8 cellular contexts compared by ENCODE assay signal in the genomic region with DNA sequence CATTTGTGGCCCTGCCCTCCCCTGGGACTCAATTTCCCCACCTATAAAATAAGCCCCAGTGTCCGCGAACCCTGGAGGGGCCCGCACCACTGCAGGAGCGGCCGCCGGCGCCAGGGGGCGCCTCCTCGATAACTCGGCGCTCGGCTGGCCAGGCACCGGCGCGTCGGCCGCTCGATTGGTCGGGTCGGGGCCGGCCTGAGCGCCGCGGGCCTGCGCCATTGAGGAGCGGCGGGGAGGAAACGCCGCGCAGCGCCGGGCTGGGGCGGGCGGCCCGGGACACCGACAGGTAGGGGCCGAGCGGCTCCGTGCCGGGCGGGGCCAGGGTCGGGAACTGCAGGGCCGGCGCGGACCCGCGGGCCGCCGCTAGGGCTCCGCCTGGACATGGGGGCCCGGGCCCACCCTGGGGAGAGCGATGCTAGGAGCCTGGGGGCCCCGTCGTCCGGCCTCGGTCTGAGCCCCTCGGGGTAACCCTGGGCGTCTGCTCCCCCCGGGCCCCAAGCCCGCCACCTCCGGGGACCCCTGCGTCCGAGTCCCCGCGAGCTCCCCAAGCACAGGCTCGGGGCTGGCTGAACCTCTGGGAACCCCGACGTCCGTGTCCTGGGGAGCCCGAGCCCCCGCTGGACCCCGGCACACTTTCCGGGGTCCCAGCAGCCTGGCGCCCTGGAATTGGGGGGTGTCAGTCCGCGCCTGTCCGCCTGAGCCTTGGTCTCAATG. TPM values are rescaled to one million over a fixed set of nuclear protein-coding genes. Genes with fewer than 3 reads are reported as not detected.
DNase-seq lines count a peak whose midpoint lies in the region; ATAC-seq and TF ChIP-seq lines count a peak whose summit lies in the region.

A gene with protein sequence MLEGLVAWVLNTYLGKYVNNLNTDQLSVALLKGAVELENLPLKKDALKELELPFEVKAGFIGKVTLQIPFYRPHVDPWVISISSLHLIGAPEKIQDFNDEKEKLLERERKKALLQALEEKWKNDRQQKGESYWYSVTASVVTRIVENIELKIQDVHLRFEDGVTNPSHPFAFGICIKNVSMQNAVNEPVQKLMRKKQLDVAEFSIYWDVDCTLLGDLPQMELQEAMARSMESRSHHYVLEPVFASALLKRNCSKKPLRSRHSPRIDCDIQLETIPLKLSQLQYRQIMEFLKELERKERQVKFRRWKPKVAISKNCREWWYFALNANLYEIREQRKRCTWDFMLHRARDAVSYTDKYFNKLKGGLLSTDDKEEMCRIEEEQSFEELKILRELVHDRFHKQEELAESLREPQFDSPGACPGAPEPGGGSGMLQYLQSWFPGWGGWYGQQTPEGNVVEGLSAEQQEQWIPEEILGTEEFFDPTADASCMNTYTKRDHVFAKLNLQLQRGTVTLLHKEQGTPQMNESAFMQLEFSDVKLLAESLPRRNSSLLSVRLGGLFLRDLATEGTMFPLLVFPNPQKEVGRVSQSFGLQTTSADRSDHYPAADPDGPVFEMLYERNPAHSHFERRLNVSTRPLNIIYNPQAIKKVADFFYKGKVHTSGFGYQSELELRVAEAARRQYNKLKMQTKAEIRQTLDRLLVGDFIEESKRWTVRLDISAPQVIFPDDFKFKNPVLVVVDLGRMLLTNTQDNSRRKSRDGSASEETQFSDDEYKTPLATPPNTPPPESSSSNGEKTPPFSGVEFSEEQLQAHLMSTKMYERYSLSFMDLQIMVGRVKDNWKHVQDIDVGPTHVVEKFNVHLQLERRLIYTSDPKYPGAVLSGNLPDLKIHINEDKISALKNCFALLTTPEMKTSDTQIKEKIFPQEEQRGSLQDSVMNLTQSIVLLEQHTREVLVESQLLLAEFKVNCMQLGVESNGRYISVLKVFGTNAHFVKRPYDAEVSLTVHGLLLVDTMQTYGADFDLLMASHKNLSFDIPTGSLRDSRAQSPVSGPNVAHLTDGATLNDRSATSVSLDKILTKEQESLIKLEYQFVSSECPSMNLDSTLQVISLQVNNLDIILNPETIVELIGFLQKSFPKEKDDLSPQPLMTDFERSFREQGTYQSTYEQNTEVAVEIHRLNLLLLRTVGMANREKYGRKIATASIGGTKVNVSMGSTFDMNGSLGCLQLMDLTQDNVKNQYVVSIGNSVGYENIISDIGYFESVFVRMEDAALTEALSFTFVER (N-terminal part only) (plus strand): TSS at position 196 of the 714 bp plus-strand sequence. CDS start 4,237 bp downstream, outside the sequence.

- H3K4me1 ChIP-seq in OCI-LY1 (ENCODE audit: insufficient read depth, low read length, severe bottlenecking) (peaks cover 13% of the 10 kb centered on the region), mucosa of descending colon (ENCODE audit: low read depth) (peaks cover 10% of the 10 kb centered on the region)

- H3F3A ChIP-seq in OCI-LY1 (ENCODE audit: insufficient read depth, low read length): no peaks in the 10 kb centered on the region

- no peaks in the 10 kb centered on the region for H3K9me2 ChIP-seq in OCI-LY1 (ENCODE audit: low read depth, low read length)

- H3K79me2 ChIP-seq in OCI-LY1 (ENCODE audit: insufficient read depth, low read length): no peaks in the 10 kb centered on the region

- peak; percentile 84 for ATAC-seq in HG03460 (IDR thresholded peaks at IDR 0.05; ENCODE audit: unreplicated experiment)
- peak; percentile 95 for ATAC-seq in mucosa of descending colon

- peak within 1 kb of the TSS; percentile 81 for H3K4me2 ChIP-seq in OCI-LY1 (ENCODE audit: low read length)

- peak within 1 kb of the TSS; percentile 89 for H3K9ac ChIP-seq in OCI-LY1 (ENCODE audit: low read length)

- H3K36me3 ChIP-seq in OCI-LY1 (ENCODE audit: insufficient read depth, low read length) (no peaks in the 10 kb centered on the region), mucosa of descending colon (ENCODE audit: low read depth) (no peaks in the 10 kb centered on the region)

- H2AFZ ChIP-seq in OCI-LY1 (ENCODE audit: low read length): no peak within 1 kb of the TSS

- H3K9me3 ChIP-seq in OCI-LY1 (ENCODE audit: low read length) (no peaks in the 10 kb centered on the region), mucosa of descending colon (no peaks in the 10 kb centered on the region)

- intact Hi-C loops in mucosa of descending colon (cut with DNase I, micrococcal nuclease): no loop called here

- 0 out of 2 replicates have a peak, but pooled peaks cover 3% of the 10 kb centered on the region for H3K27me3 ChIP-seq in OCI-LY1 (ENCODE audit: insufficient read depth, low read length)

- H3K27ac ChIP-seq in OCI-LY1 (ENCODE audit: low read depth, low read length, poor library complexity, severe bottlenecking): no peak within 1 kb of the TSS
- peak within 1 kb of the TSS; percentile 96 for H3K27ac ChIP-seq in epithelial cell of prostate

- TF ChIP-seq CTCF in OCI-LY1 (IDR thresholded peaks at IDR 0.05; ENCODE audit: low read length) (peak; percentile 89), mucosa of descending colon (IDR thresholded peaks at IDR 0.05) (peak; percentile 98)

- H3K4me3 ChIP-seq in OCI-LY1 (ENCODE audit: low read depth, low read length, poor library complexity, severe bottlenecking) (peak within 1 kb of the TSS; percentile 97), mucosa of descending colon (peak within 1 kb of the TSS; percentile 96)

- no peaks in the 10 kb centered on the region for H4K20me1 ChIP-seq in OCI-LY1 (ENCODE audit: insufficient read depth, low read length)

- DNase-seq in C1 segment of cervical spinal cord (lab: John Stamatoyannopoulos, UW) (peak in 13 of 14 donors; percentile 9 to 81 (median 46)), activated T-cell treated with anti-CD3 and anti-CD28 coated beads for 1 hour (ENCODE audit: low read depth) (peak; percentile 85), epithelial cell of prostate (ENCODE audit: low read depth, low spot score) (no peak), mucosa of descending colon (peak; percentile 89 to 90 (median 89))
- DNase-seq in stimulated activated CD8-positive, alpha-beta memory T cell treated with anti-CD3 and anti-CD28 coated beads, Interleukin-4, amount 100 ng/mL, for 24 hours (ENCODE audit: low read depth): peak; percentile 75

- peak; percentile 65 for TF ChIP-seq POLR2A in GM19099 (IDR thresholded peaks at IDR 0.05; ENCODE audit: extremely low read depth, insufficient read length, low read depth)

RNA-seq across cellular contexts. Expression of the gene that starts here (rescaled TPM):
- total RNA-seq in mucosa of descending colon: 10 to 100 TPM; 70.1 to 96.6 (median 96.6) TPM
